ENCODE assay signal across 8 cellular contexts in genomic region chrX:40471965-40472648, GRCh38.
DNase-seq lines count a peak whose midpoint lies in the region; ATAC-seq and TF ChIP-seq lines count a peak whose summit lies in the region.

No MANE protein-coding gene starts in this region.

- H3K9me3 ChIP-seq in RWPE2 (ENCODE audit: severe bottlenecking) (no peaks in the 10 kb centered on the region), stomach (no peaks in the 10 kb centered on the region)

- H3K9me3 Mint-ChIP-seq in MCF 10A (ENCODE audit: unreplicated experiment), result no peaks in the 10 kb centered on the region

- no peak overlapping the region for H3K4me3 Mint-ChIP-seq in MCF 10A (ENCODE audit: unreplicated experiment)

- CTCF ChIA-PET in MCF 10A (lab: Yijun Ruan, JAX), result interaction anchor here (0.7 kb wide), 1 partner anchor 20 kb away, joined by 3 read pairs; no protein-coding TSS in a partner anchor

- H3K36me3 ChIP-seq in RWPE2 (ENCODE audit: low read depth) (no peaks in the 10 kb centered on the region), stomach (no peaks in the 10 kb centered on the region)

- ATAC-seq in HG03432 (IDR thresholded peaks at IDR 0.05; ENCODE audit: unreplicated experiment), result peak; percentile 56
- ATAC-seq in RWPE2 (ENCODE audit: low read depth), result peak; percentile 77
- ATAC-seq in GM18861 (IDR thresholded peaks at IDR 0.05; ENCODE audit: unreplicated experiment), result no peak

- H3K4me3 ChIP-seq in RWPE2 (ENCODE audit: severe bottlenecking), result no peak overlapping the region
- H3K4me3 ChIP-seq in stomach, result peak overlapping the region in 2 of 4 donors; percentile 7 to 9

- TF ChIP-seq CTCF in RWPE2 (IDR thresholded peaks at IDR 0.05; ENCODE audit: poor library complexity, severe bottlenecking) (peak; percentile 13), MCF 10A (IDR thresholded peaks at IDR 0.05; ENCODE audit: unreplicated experiment) (no peak), stomach (IDR thresholded peaks at IDR 0.05) (peak in 1 of 7 experiments; percentile 11)

- no peak for TF ChIP-seq EP300 in stomach (IDR thresholded peaks at IDR 0.05)

- WGBS in stomach, 5 donors, result 0 to 37% (median 14%) methylated on average over 10 to 16 of the region's 16 CpGs

- H3K4me1 Mint-ChIP-seq in MCF 10A (ENCODE audit: insufficient read depth, unreplicated experiment), result peaks cover 4% of the 10 kb centered on the region

- H3K27me3 ChIP-seq in RWPE2 (ENCODE audit: insufficient read depth, poor library complexity, severe bottlenecking), result no peaks in the 10 kb centered on the region
- peaks cover 0 to 20% (median 0%) of the 10 kb centered on the region in 3 donors for H3K27me3 ChIP-seq in stomach

- H3K27me3 Mint-ChIP-seq in MCF 10A (ENCODE audit: insufficient read depth, unreplicated experiment), result peaks cover 96% of the 10 kb centered on the region

- H3K4me1 ChIP-seq in RWPE2 (ENCODE audit: insufficient read depth, poor library complexity, severe bottlenecking), result no peaks in the 10 kb centered on the region
- peaks cover 6 to 32% (median 11%) of the 10 kb centered on the region in 4 donors for H3K4me1 ChIP-seq in stomach

- no peaks in the 10 kb centered on the region for H3K36me3 Mint-ChIP-seq in MCF 10A (ENCODE audit: insufficient read depth, unreplicated experiment)

- intact Hi-C loops in MCF 10A (cut with micrococcal nuclease), result no loop called here
- intact Hi-C loops in stomach (cut with DNase I; ENCODE audit: low total_unique reads), result no loop called here

- DNase-seq in GM04503 (ENCODE audit: low read depth) (peak; percentile 16), RWPE2 (ENCODE audit: low spot score) (no peak), MCF 10A (ENCODE audit: unreplicated experiment) (peak; percentile 25), kidney tubule cell (ENCODE audit: low spot score) (peak; percentile 77), stomach (peak; percentile 38), amniotic stem cell (lab: John Stamatoyannopoulos, UW) (no peak)

- H3K27ac ChIP-seq in RWPE2 (ENCODE audit: poor library complexity, severe bottlenecking) (no peak overlapping the region), stomach (peak overlapping the region in 3 of 5 donors; percentile 10 to 60 (median 40))

- no TSS peak for BruUV-seq in MCF 10A (replicated peaks; lab: Mats Ljungman, UMichigan)

- POLR2A ChIA-PET in MCF 10A (lab: Yijun Ruan, JAX), result no interaction called here

- no peak overlapping the region for H3K27ac Mint-ChIP-seq in MCF 10A (ENCODE audit: low read depth, unreplicated experiment)

- no peak for TF ChIP-seq POLR2A in stomach (IDR thresholded peaks at IDR 0.05)

Comparison
In these comparisons a context has a peak if more than half of its experiments do, and no peak if none do; other contexts are left out.
1. DNase-seq: peak in GM04503 (single experiment), MCF 10A (single experiment), kidney tubule cell (single experiment) and stomach (single experiment); none in RWPE2 (single experiment) and amniotic stem cell (single experiment).